Comparison of ENCODE assay signal across 25 cellular contexts in the genomic region with DNA sequence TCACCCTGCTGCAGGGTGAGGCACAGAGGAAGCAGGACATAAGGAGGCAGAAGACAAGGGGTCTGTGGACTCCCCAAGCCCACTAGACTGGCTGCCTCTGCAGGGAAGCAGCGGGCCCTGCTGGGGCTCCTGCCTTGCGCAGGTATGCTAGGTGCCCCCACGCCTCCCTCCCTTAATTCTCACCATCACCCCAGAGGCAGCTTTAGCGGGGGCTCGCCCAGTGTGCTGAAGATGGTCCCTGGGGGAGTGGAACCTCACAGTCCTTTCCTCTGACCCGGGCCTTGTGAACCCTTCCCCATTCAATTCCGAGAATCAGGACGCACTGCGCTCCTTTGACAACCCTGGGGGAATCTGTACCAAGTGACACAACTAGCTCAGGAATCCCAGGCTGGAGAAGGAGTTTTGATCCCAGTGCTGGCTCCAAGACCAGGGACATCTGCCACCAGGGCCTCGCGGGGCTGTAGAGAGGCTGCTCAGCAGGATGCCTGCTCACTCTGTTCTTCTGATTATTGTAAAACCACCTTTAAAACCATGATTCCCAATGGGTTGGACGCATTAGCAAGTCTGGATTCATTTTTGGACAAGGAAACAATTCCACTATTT.
"Had no signal": no experiment of that assay in that cellular context is flagged by ENCODE, and none has a peak within 500 bp of the region (broad histone marks: within the 10 kb centered on the region; RNA-seq: fewer than 3 reads in every experiment).

No MANE protein-coding gene starts in this region.

- H3K9me3 ChIP-seq: colonic mucosa, esophagus squamous epithelium, gastrocnemius medialis, heart right ventricle, left lung had no signal

- DNase-seq: cerebellar nuclear complex; colonic mucosa; cortex of kidney; effector CD8-positive, alpha-beta T cell; effector memory CD8-positive, alpha-beta T cell; endodermal cell; erythroblast; esophagus squamous epithelium; foreskin fibroblast; foreskin melanocyte; gastrocnemius medialis; glutamatergic neuron; heart right ventricle; hippocampal formation; left cardiac atrium; left lung; left ventricle myocardium superior; mammary epithelial cell; mesendoderm; midbrain had no signal

- H3K36me3 Mint-ChIP-seq: memory B cell had no signal

- H3K27ac Mint-ChIP-seq: dendritic cell treated with granulocyte-macrophage colony-stimulating factor and Interleukin-4, amounts not matched to agents 40 ng/mL and 50 ng/mL, for 4 days; effector memory CD8-positive, alpha-beta T cell; endodermal cell; memory B cell had no signal

- H3K36me3 ChIP-seq: colonic mucosa, esophagus squamous epithelium, gastrocnemius medialis, heart right ventricle, left lung had no signal

- H3K27me3 ChIP-seq: colonic mucosa, esophagus squamous epithelium, gastrocnemius medialis had no signal

- H3K27me3 Mint-ChIP-seq: dendritic cell treated with granulocyte-macrophage colony-stimulating factor and Interleukin-4, amounts not matched to agents 40 ng/mL and 50 ng/mL, for 4 days; effector memory CD8-positive, alpha-beta T cell; memory B cell had no signal

- H3K9me3 Mint-ChIP-seq: dendritic cell treated with granulocyte-macrophage colony-stimulating factor and Interleukin-4, amounts not matched to agents 40 ng/mL and 50 ng/mL, for 4 days; endodermal cell had no signal

- ATAC-seq: effector memory CD8-positive, alpha-beta T cell; esophagus mucosa; gastrocnemius medialis; heart right ventricle; left cardiac atrium; left lung; left ventricle myocardium superior had no signal

- H3K4me3 ChIP-seq: colonic mucosa, esophagus squamous epithelium, gastrocnemius medialis, heart right ventricle, left lung, lung had no signal

- H3K27ac ChIP-seq: colonic mucosa, epithelial cell of prostate, esophagus squamous epithelium, gastrocnemius medialis, heart right ventricle, left lung had no signal

- H3K4me1 ChIP-seq: colonic mucosa, esophagus squamous epithelium, gastrocnemius medialis, heart right ventricle, left lung had no signal

- H3K4me3 Mint-ChIP-seq: dendritic cell treated with granulocyte-macrophage colony-stimulating factor and Interleukin-4, amounts not matched to agents 40 ng/mL and 50 ng/mL, for 4 days; effector memory CD8-positive, alpha-beta T cell; endodermal cell; memory B cell had no signal

- H3K4me1 Mint-ChIP-seq: memory B cell had no signal
